18 cellular contexts compared by ENCODE assay signal in the genomic region with DNA sequence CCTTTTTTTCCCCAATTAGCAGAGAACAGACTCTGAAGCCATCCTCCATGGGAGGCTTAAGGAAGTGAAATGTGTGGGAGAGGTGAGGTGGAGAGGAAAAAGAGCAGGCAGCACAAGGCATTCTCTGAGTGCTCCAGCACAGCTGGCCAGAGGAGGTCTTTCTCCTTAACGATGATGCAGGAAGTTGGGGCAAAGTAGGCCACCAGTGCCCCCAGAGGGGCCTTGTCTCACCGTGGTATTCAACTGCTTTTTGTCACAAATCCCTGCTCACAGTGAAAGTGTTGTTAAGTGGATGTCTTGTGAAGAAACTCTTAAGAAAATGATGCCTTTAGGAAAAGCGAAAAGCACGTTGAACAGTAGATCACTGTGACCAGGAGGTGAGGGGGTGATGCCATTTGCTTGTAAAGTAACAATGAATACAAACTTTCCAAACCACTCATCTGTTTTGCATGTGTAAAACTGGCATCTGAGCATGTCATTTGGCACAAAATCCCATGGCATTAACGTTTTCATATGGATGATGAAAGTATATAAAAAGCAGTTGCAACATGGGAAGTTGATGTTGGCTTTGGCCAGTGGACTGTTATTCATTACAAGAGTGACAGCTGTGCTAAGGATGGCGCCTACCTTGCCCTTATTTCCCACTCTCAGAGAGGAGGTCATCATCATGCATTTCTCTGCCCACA. TPM values are rescaled to one million over a fixed set of nuclear protein-coding genes. Genes with fewer than 3 reads are reported as not detected.
DNase-seq lines count a peak whose midpoint lies in the region; ATAC-seq and TF ChIP-seq lines count a peak whose summit lies in the region.
"Had no signal": no experiment of that assay in that cellular context is flagged by ENCODE, and none has a peak within 500 bp of the region (broad histone marks: within the 10 kb centered on the region; RNA-seq: fewer than 3 reads in every experiment).

No MANE protein-coding gene starts in this region.

- DNase-seq in stimulated activated naive CD8-positive, alpha-beta T cell treated with anti-CD3 and anti-CD28 coated beads, Interleukin-15, amount 100 ng/mL, for 72 hours = no peak
- DNase-seq in stimulated activated naive CD8-positive, alpha-beta T cell treated with anti-CD3 and anti-CD28 coated beads, Interleukin-15, Interleukin-2, amounts not matched to agents 100 U/mL and 50 U/mL, for 24 hours = no peak
- DNase-seq in UCSD-AML1 (lab: John Stamatoyannopoulos, UW; ENCODE audit: unreplicated experiment) (peak; percentile 40), fibroblast of the aortic adventitia (ENCODE audit: low read depth) (peak; percentile 89), substantia nigra (lab: John Stamatoyannopoulos, UW) (no peak)
- DNase-seq: activated B cell treated with CpG ODN at 0.5 μM for 24 hours; amniotic stem cell; NCI-H2029; NCI-H748 treated with DMSO at 0.1 percent for 48 hours; right cardiac atrium; stimulated activated CD8-positive, alpha-beta memory T cell treated with anti-CD3 and anti-CD28 coated beads, Interleukin-4, amount 100 ng/mL, for 48 hours; SW 1271; transverse colon had no signal

- H3K27me3 Mint-ChIP-seq in stimulated activated naive CD8-positive, alpha-beta T cell treated with anti-CD3 and anti-CD28 coated beads, Interleukin-15, amount 100 ng/mL, for 72 hours = no peaks in the 10 kb centered on the region
- H3K27me3 Mint-ChIP-seq: activated B cell treated with CpG ODN at 0.5 μM for 24 hours had no signal

- no peak overlapping the region for H3K4me3 ChIP-seq in fibroblast of the aortic adventitia (ENCODE audit: low read depth, low read length)
- H3K4me3 ChIP-seq: A549, transverse colon had no signal

- H3K4me1 Mint-ChIP-seq in stimulated activated naive CD8-positive, alpha-beta T cell treated with anti-CD3 and anti-CD28 coated beads, Interleukin-15, amount 100 ng/mL, for 72 hours = peaks cover 6% of the 10 kb centered on the region

- peaks cover 2 to 17% of the 10 kb centered on the region in 2 donors for H3K9me3 Mint-ChIP-seq in stimulated activated naive CD8-positive, alpha-beta T cell treated with anti-CD3 and anti-CD28 coated beads, Interleukin-15, amount 100 ng/mL, for 72 hours

- peak; percentile 42 for ATAC-seq in stimulated activated naive CD8-positive, alpha-beta T cell treated with anti-CD3 and anti-CD28 coated beads, Interleukin-15, amount 100 ng/mL, for 72 hours
- no peak for ATAC-seq in stimulated activated naive CD8-positive, alpha-beta T cell treated with anti-CD3 and anti-CD28 coated beads, Interleukin-15, Interleukin-2, amounts not matched to agents 100 U/mL and 50 U/mL, for 24 hours
- ATAC-seq in GM21526 (IDR thresholded peaks at IDR 0.05; ENCODE audit: low FRiP score, unreplicated experiment) = no peak
- ATAC-seq in GM19035 (IDR thresholded peaks at IDR 0.05; ENCODE audit: unreplicated experiment) = no peak
- ATAC-seq in GM18873 (IDR thresholded peaks at IDR 0.05; ENCODE audit: low FRiP score, unreplicated experiment) = no peak
- ATAC-seq: A549 had no signal

- no peak for TF ChIP-seq CTCF in fibroblast of the aortic adventitia (IDR thresholded peaks at IDR 0.05; ENCODE audit: insufficient read depth, low read length)

- no peak overlapping the region for H3K4me3 Mint-ChIP-seq in stimulated activated naive CD8-positive, alpha-beta T cell treated with anti-CD3 and anti-CD28 coated beads, Interleukin-15, amount 100 ng/mL, for 72 hours
- H3K4me3 Mint-ChIP-seq: activated B cell treated with CpG ODN at 0.5 μM for 24 hours had no signal

- H3K27ac Mint-ChIP-seq in stimulated activated naive CD8-positive, alpha-beta T cell treated with anti-CD3 and anti-CD28 coated beads, Interleukin-15, amount 100 ng/mL, for 72 hours = peak overlapping the region in 1 of 2 donors; percentile 17
- H3K27ac Mint-ChIP-seq: activated B cell treated with CpG ODN at 0.5 μM for 24 hours had no signal

- no peak overlapping the region for H3K27ac ChIP-seq in substantia nigra (ENCODE audit: low read depth, low read length, poor library complexity, severe bottlenecking)
- H3K27ac ChIP-seq: A549, neutrophil, transverse colon had no signal

RNA-seq across cellular contexts. Expression of a gene that starts 49.2 kb away (rescaled TPM):
- 30.5 and 34.7 TPM in 2 replicates for total RNA-seq in fibroblast of the aortic adventitia (ENCODE audit: low replicate concordance)

Comparison
In these comparisons a context has a peak if more than half of its experiments do, and no peak if none do; other contexts are left out.
1. DNase-seq: peak in UCSD-AML1 (single experiment) and fibroblast of the aortic adventitia (single experiment); none in stimulated activated naive CD8-positive, alpha-beta T cell treated with anti-CD3 and anti-CD28 coated beads, Interleukin-15, amount 100 ng/mL, for 72 hours (0 of 2), stimulated activated naive CD8-positive, alpha-beta T cell treated with anti-CD3 and anti-CD28 coated beads, Interleukin-15, Interleukin-2, amounts not matched to agents 100 U/mL and 50 U/mL, for 24 hours (single experiment) and substantia nigra (0 of 49).